Comparison of ENCODE assay signal across 8 cellular contexts in the genomic region with DNA sequence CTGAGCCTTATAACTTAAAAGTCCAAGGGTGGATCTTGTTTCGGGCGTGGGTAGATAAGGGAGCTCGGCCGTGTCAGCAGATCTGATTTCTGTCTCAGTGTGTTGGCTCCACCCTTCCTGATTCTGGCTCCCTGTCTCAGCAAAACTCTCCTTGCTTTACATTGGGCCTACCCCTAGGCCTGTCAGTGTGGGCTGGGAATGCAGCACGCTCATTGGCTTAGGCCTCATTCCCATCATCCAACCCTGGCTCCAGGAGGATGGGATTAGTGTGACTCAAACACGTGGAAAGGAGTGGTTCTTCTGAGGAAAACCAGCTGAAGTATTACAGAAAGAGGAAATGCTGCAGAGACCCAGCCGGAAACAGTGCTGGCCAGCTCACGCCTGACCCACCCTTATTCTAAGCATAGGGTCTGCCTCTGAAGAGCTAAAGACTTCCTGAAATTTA. TPM values are rescaled to one million over a fixed set of nuclear protein-coding genes. Genes with fewer than 3 reads are reported as not detected.
DNase-seq lines count a peak whose midpoint lies in the region; ATAC-seq lines count a peak whose summit lies in the region.

No MANE protein-coding gene starts in this region.

- CTCF ChIA-PET in activated naive CD4-positive, alpha-beta T cell treated with anti-CD3 and anti-CD28 coated beads for 36 hours (lab: Charles Lee) = interaction anchor here (1.0 to 1.4 kb wide), 2 partner anchors 12 to 285 kb away, joined by 3 read pairs; no protein-coding TSS in a partner anchor

- H3K9me3 ChIP-seq in endocrine pancreas (ENCODE audit: control insufficient read depth, low read length) = no peaks in the 10 kb centered on the region

- ATAC-seq in HG03045 (IDR thresholded peaks at IDR 0.05; ENCODE audit: unreplicated experiment) = peak; percentile 56

- no peaks in the 10 kb centered on the region for H3K27me3 Mint-ChIP-seq in activated naive CD4-positive, alpha-beta T cell treated with anti-CD3 and anti-CD28 coated beads for 36 hours (ENCODE audit: low read depth)

- peaks cover 15% of the 10 kb centered on the region for H3K4me1 Mint-ChIP-seq in activated naive CD4-positive, alpha-beta T cell treated with anti-CD3 and anti-CD28 coated beads for 36 hours (ENCODE audit: low read depth)

- intact Hi-C loops in activated naive CD4-positive, alpha-beta T cell treated with anti-CD3 and anti-CD28 coated beads for 36 hours (cut with micrococcal nuclease) = no loop called here

- peak overlapping the region; percentile 37 for H3K4me3 ChIP-seq in endocrine pancreas (ENCODE audit: control insufficient read depth, insufficient read depth, low read length)

- DNase-seq in activated naive CD4-positive, alpha-beta T cell treated with anti-CD3 and anti-CD28 coated beads for 36 hours = peak; percentile 8
- no peak for DNase-seq in activated naive CD4-positive, alpha-beta T cell (lab: John Stamatoyannopoulos, UW)
- DNase-seq in RPMI7951 (ENCODE audit: low read depth) = peak; percentile 57
- peak; percentile 89 for DNase-seq in medulla oblongata (ENCODE audit: extremely low spot score)
- peak; percentile 91 for DNase-seq in ureter (ENCODE audit: low spot score)
- no peak for DNase-seq in NAMALWA (ENCODE audit: low spot score)

- H3K4me1 ChIP-seq in endocrine pancreas (ENCODE audit: control insufficient read depth, insufficient read depth, low read length) = no peaks in the 10 kb centered on the region

- no peak overlapping the region for H3K27ac Mint-ChIP-seq in activated naive CD4-positive, alpha-beta T cell treated with anti-CD3 and anti-CD28 coated beads for 36 hours

- H3K27me3 ChIP-seq in endocrine pancreas (ENCODE audit: control insufficient read depth, insufficient read depth, low read length) = no peaks in the 10 kb centered on the region

- no peak overlapping the region for H3K4me3 Mint-ChIP-seq in activated naive CD4-positive, alpha-beta T cell treated with anti-CD3 and anti-CD28 coated beads for 36 hours

- H3K36me3 Mint-ChIP-seq in activated naive CD4-positive, alpha-beta T cell treated with anti-CD3 and anti-CD28 coated beads for 36 hours (ENCODE audit: low read depth) = no peaks in the 10 kb centered on the region

- no peaks in the 10 kb centered on the region for H3K36me3 ChIP-seq in endocrine pancreas (ENCODE audit: control insufficient read depth, insufficient read depth, low read length)

- no peaks in the 10 kb centered on the region for H3K9me3 Mint-ChIP-seq in activated naive CD4-positive, alpha-beta T cell treated with anti-CD3 and anti-CD28 coated beads for 36 hours

- H3K9ac ChIP-seq in endocrine pancreas (ENCODE audit: control insufficient read depth, insufficient read depth, low read length) = no peak overlapping the region

RNA-seq across cellular contexts. Expression of a gene that starts 59.9 kb away (rescaled TPM):
- 10 to 100 TPM; 71.9 to 73.2 TPM for total RNA-seq in activated naive CD4-positive, alpha-beta T cell treated with anti-CD3 and anti-CD28 coated beads for 36 hours
- total RNA-seq in RPMI7951 (2014; rRNA removed; shearing (Covaris generic)) = 92.4 and 115 TPM in 2 replicates
- total RNA-seq in ureter = 282 TPM

Comparison
In these comparisons a context has a peak if more than half of its experiments do, and no peak if none do; other contexts are left out.
1. DNase-seq: peak in activated naive CD4-positive, alpha-beta T cell treated with anti-CD3 and anti-CD28 coated beads for 36 hours (single experiment), RPMI7951 (single experiment), medulla oblongata (single experiment) and ureter (single experiment); none in activated naive CD4-positive, alpha-beta T cell (0 of 4) and NAMALWA (single experiment).